Comparison of ENCODE assay signal across 1 cellular context in genomic region chr11:71425851-71426250, GRCh38.
TF ChIP-seq lines count a peak whose summit lies in the region.

No MANE protein-coding gene starts in this region.

TF ChIP-seq in GM12878, 131 proteins besides CTCF, POLR2A, EP300 and RAD21 (continued from another document):
- TF ChIP-seq ELK1 (IDR thresholded peaks at IDR 0.05; ENCODE audit: low read depth, low read length) = no peak
- TF ChIP-seq KLF5 (IDR thresholded peaks at IDR 0.05; ENCODE audit: partially characterized antibody) = no peak
- no peak for TF ChIP-seq NKRF (conservative IDR thresholded peaks at IDR 0.05)
- TF ChIP-seq E2F4 (IDR thresholded peaks at IDR 0.05; ENCODE audit: low read depth, low read length) = no peak
- TF ChIP-seq MEF2A (IDR thresholded peaks at IDR 0.05; ENCODE audit: insufficient read depth, low read depth, low read length) = no peak
- TF ChIP-seq CBFB (IDR thresholded peaks at IDR 0.05; ENCODE audit: low read depth) = no peak
- no peak for TF ChIP-seq SP1 (IDR thresholded peaks at IDR 0.05; ENCODE audit: low read depth, low read length)
- TF ChIP-seq NR2C2 (IDR thresholded peaks at IDR 0.05; ENCODE audit: borderline replicate concordance, control insufficient read depth, insufficient read length, low read depth) = no peak
- TF ChIP-seq NFYA (IDR thresholded peaks at IDR 0.05; ENCODE audit: borderline replicate concordance, low read depth, low read length) = no peak
- TF ChIP-seq EZH2 (IDR thresholded peaks at IDR 0.05; ENCODE audit: borderline replicate concordance, control insufficient read depth, low read depth, low read length) = no peak
TF ChIP-seq in GM12878: peak in this region for 0.
